In genomic region chr3:81735334-81735733, GRCh38 we compare ENCODE assay signal across 27 cellular contexts.
"Had no signal": no experiment of that assay in that cellular context is flagged by ENCODE, and none has a peak within 500 bp of the region (broad histone marks: within the 10 kb centered on the region; RNA-seq: fewer than 3 reads in every experiment).

No MANE protein-coding gene starts in this region.

- H3K4me3 Mint-ChIP-seq: activated CD4-positive, alpha-beta T cell treated with anti-CD3 and anti-CD28 coated beads for 36 hours; activated CD8-positive, alpha-beta memory T cell treated with anti-CD3 and anti-CD28 coated beads, Interleukin-2, amount 10 ng/mL, durations not matched to agents 7 days and 5 days; activated CD8-positive, alpha-beta T cell treated with anti-CD3 and anti-CD28 coated beads, Interleukin-2, amount 10 ng/mL, durations not matched to agents 7 days and 5 days; activated naive CD8-positive, alpha-beta T cell treated with anti-CD3 and anti-CD28 coated beads, Interleukin-2, amount 10 ng/mL, durations not matched to agents 7 days and 5 days; central memory CD8-positive, alpha-beta T cell; naive thymus-derived CD8-positive, alpha-beta T cell; neural progenitor cell; stimulated activated naive B cell treated with anti-CD40 and anti-IgM and Interleukin-4, amounts not matched to agents 10 μg/mL and 1 μg/mL and 100 μg/mL, for 72 hours had no signal

- H3K9ac ChIP-seq: neural progenitor cell, parathyroid adenoma had no signal

- H2AFZ ChIP-seq: neural progenitor cell, parathyroid adenoma had no signal

- H3K27ac ChIP-seq: dorsolateral prefrontal cortex, neural progenitor cell, parathyroid adenoma, right atrium auricular region, stomach, thyroid gland, upper lobe of right lung had no signal

- H3K4me2 ChIP-seq: neural progenitor cell, smooth muscle cell had no signal

- H3K36me3 ChIP-seq: neural progenitor cell, right atrium auricular region, stomach, upper lobe of right lung had no signal

- H3K4me1 ChIP-seq: neural progenitor cell, upper lobe of right lung had no signal

- H3K27me3 Mint-ChIP-seq: activated CD4-positive, alpha-beta T cell treated with anti-CD3 and anti-CD28 coated beads for 36 hours; activated CD8-positive, alpha-beta memory T cell treated with anti-CD3 and anti-CD28 coated beads, Interleukin-2, amount 10 ng/mL, durations not matched to agents 7 days and 5 days; activated naive CD8-positive, alpha-beta T cell treated with anti-CD3 and anti-CD28 coated beads, Interleukin-2, amount 10 ng/mL, durations not matched to agents 7 days and 5 days; central memory CD8-positive, alpha-beta T cell; naive thymus-derived CD8-positive, alpha-beta T cell; stimulated activated naive B cell treated with anti-CD40 and anti-IgM and Interleukin-4, amounts not matched to agents 10 μg/mL and 1 μg/mL and 100 μg/mL, for 72 hours had no signal

- H3K27me3 ChIP-seq: dorsolateral prefrontal cortex, neural progenitor cell, right atrium auricular region, stomach, thyroid gland, upper lobe of right lung had no signal

- H3K9me3 Mint-ChIP-seq: activated naive CD8-positive, alpha-beta T cell treated with anti-CD3 and anti-CD28 coated beads, Interleukin-2, amount 10 ng/mL, durations not matched to agents 7 days and 5 days; central memory CD8-positive, alpha-beta T cell had no signal

- H3K9me3 ChIP-seq: right atrium auricular region, stomach, thyroid gland, upper lobe of right lung had no signal

- H3K4me3 ChIP-seq: dorsolateral prefrontal cortex, neural progenitor cell, right atrium auricular region, smooth muscle cell, stomach, thyroid gland, upper lobe of right lung had no signal

- H3K4me1 Mint-ChIP-seq: activated CD8-positive, alpha-beta memory T cell treated with anti-CD3 and anti-CD28 coated beads, Interleukin-2, amount 10 ng/mL, durations not matched to agents 7 days and 5 days; central memory CD8-positive, alpha-beta T cell had no signal

- H3K27ac Mint-ChIP-seq: activated CD4-positive, alpha-beta T cell treated with anti-CD3 and anti-CD28 coated beads for 36 hours; activated CD8-positive, alpha-beta memory T cell treated with anti-CD3 and anti-CD28 coated beads, Interleukin-2, amount 10 ng/mL, durations not matched to agents 7 days and 5 days; activated CD8-positive, alpha-beta T cell treated with anti-CD3 and anti-CD28 coated beads, Interleukin-2, amount 10 ng/mL, durations not matched to agents 7 days and 5 days; activated naive CD8-positive, alpha-beta T cell treated with anti-CD3 and anti-CD28 coated beads, Interleukin-2, amount 10 ng/mL, durations not matched to agents 7 days and 5 days; naive thymus-derived CD8-positive, alpha-beta T cell; neural progenitor cell had no signal

- DNase-seq: activated CD4-positive, alpha-beta T cell treated with anti-CD3 and anti-CD28 coated beads for 36 hours; activated CD4-positive, CD25-positive, alpha-beta regulatory T cell; activated CD8-positive, alpha-beta memory T cell treated with anti-CD3 and anti-CD28 coated beads, Interleukin-2, amount 10 ng/mL, durations not matched to agents 7 days and 5 days; activated CD8-positive, alpha-beta T cell treated with anti-CD3 and anti-CD28 coated beads, Interleukin-2, amount 10 ng/mL, durations not matched to agents 7 days and 5 days; activated effector memory CD4-positive, alpha-beta T cell treated with Interleukin-2 at 50 U/mL for 16 hours; activated naive CD4-positive, alpha-beta T cell treated with Interleukin-2 at 50 U/mL for 16 hours; activated naive CD8-positive, alpha-beta T cell treated with anti-CD3 and anti-CD28 coated beads, Interleukin-2, amount 10 ng/mL, durations not matched to agents 7 days and 5 days; activated T-cell treated with anti-CD3 and anti-CD28 coated beads for 4 hours; dorsolateral prefrontal cortex; effector memory CD4-positive, alpha-beta T cell; glutamatergic neuron; left cardiac atrium; mesenchymal stem cell; naive thymus-derived CD8-positive, alpha-beta T cell; occipital lobe; stimulated activated CD4-positive, alpha-beta T cell treated with anti-CD3 and anti-CD28 coated beads, Interleukin-15, amount 100 ng/mL, for 24 hours; stimulated activated CD4-positive, alpha-beta T cell treated with anti-CD3 and anti-CD28 coated beads, Interleukin-2, amount 100 ng/mL, for 24 hours; stimulated activated naive B cell treated with anti-CD40 and anti-IgM and Interleukin-4, amounts not matched to agents 10 μg/mL and 1 μg/mL and 100 μg/mL, for 72 hours; stomach; thyroid gland; upper lobe of right lung had no signal

- ATAC-seq: activated CD8-positive, alpha-beta memory T cell treated with anti-CD3 and anti-CD28 coated beads, Interleukin-2, amount 10 ng/mL, durations not matched to agents 7 days and 5 days; activated CD8-positive, alpha-beta T cell treated with anti-CD3 and anti-CD28 coated beads, Interleukin-2, amount 10 ng/mL, durations not matched to agents 7 days and 5 days; esophagus mucosa; left cardiac atrium; naive thymus-derived CD8-positive, alpha-beta T cell; stimulated activated naive B cell treated with anti-CD40 and anti-IgM and Interleukin-4, amounts not matched to agents 10 μg/mL and 1 μg/mL and 100 μg/mL, for 72 hours; upper lobe of right lung had no signal
